In genomic region chr14:95434161-95434560, GRCh38 we compare ENCODE assay signal across 15 cellular contexts.
"Had no signal": no experiment of that assay in that cellular context is flagged by ENCODE, and none has a peak within 500 bp of the region (broad histone marks: within the 10 kb centered on the region; RNA-seq: fewer than 3 reads in every experiment).

No MANE protein-coding gene starts in this region.

- H3K4me1 ChIP-seq: right atrium auricular region had no signal

- H3K36me3 Mint-ChIP-seq: type B pancreatic cell had no signal

- H3K27me3 ChIP-seq: dorsolateral prefrontal cortex, heart left ventricle, neutrophil, right atrium auricular region had no signal

- DNase-seq: cortex of kidney; dorsolateral prefrontal cortex; effector CD8-positive, alpha-beta T cell; heart left ventricle; hippocampal formation; left colon; mammary epithelial cell; mucosa of descending colon; naive thymus-derived CD8-positive, alpha-beta T cell; stimulated activated CD4-positive, alpha-beta T cell treated with anti-CD3 and anti-CD28 coated beads, Interleukin-2, amount 100 ng/mL, for 48 hours; stimulated activated naive CD4-positive, alpha-beta T cell treated with Interleukin-2 at 50 U/mL for 16 hours had no signal

- H3K27me3 Mint-ChIP-seq: naive thymus-derived CD8-positive, alpha-beta T cell; type B pancreatic cell had no signal

- H3K9me3 ChIP-seq: mucosa of descending colon, neutrophil, right atrium auricular region had no signal

- H3K27ac Mint-ChIP-seq: type B pancreatic cell had no signal

- ATAC-seq: heart left ventricle; left colon; mucosa of descending colon; naive thymus-derived CD8-positive, alpha-beta T cell had no signal

- H3K4me3 Mint-ChIP-seq: naive thymus-derived CD8-positive, alpha-beta T cell; type B pancreatic cell had no signal

- H3K4me2 ChIP-seq: smooth muscle cell had no signal

- H3K27ac ChIP-seq: dorsolateral prefrontal cortex, heart left ventricle, neutrophil, right atrium auricular region had no signal

- H3K4me3 ChIP-seq: dorsolateral prefrontal cortex, heart left ventricle, mucosa of descending colon, right atrium auricular region, smooth muscle cell had no signal
